In the genomic region with DNA sequence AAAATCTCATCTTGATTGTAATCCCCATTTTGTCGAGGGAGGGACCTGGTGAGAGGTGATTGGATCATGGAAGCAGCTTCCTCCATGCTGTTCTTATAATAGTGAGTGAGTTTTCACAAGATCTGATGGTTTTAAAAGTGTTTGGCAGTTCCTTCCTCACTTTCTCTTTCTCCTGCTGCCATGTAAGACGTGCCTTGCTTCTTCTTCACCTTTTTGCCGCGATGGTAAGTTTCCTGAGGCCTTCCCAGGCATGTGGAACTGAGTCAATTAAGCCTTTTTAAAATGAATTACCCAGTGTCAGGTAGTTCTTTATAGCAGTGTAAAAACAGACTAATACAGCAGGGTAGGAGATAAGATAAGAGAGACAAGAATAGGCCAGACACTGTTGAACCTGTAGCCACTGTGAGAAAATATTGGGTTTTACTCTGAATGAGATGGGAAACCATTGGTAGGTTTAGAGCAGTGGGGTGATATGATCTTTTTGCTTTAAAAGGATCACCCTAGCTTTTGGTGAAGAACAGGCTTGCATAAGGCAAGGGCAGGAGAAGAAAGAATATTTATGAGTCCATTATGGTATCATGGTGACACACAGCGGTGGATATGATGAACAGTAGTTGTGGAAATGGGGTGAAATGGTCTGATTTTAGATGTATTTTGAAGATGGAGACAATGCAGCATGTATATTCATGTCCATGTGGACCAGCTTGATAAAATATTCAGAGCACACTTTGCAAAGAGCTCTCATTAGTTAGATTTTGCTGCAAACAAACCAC, we compare ENCODE assay signal across 1 cellular context.
TF ChIP-seq lines count a peak whose summit lies in the region.

No MANE protein-coding gene starts in this region.

TF ChIP-seq in GM12878, 131 proteins besides CTCF, POLR2A, EP300 and RAD21:
- TF ChIP-seq ASH2L (IDR thresholded peaks at IDR 0.05; ENCODE audit: borderline replicate concordance, low read depth) = no peak
- TF ChIP-seq, protein P1, sequence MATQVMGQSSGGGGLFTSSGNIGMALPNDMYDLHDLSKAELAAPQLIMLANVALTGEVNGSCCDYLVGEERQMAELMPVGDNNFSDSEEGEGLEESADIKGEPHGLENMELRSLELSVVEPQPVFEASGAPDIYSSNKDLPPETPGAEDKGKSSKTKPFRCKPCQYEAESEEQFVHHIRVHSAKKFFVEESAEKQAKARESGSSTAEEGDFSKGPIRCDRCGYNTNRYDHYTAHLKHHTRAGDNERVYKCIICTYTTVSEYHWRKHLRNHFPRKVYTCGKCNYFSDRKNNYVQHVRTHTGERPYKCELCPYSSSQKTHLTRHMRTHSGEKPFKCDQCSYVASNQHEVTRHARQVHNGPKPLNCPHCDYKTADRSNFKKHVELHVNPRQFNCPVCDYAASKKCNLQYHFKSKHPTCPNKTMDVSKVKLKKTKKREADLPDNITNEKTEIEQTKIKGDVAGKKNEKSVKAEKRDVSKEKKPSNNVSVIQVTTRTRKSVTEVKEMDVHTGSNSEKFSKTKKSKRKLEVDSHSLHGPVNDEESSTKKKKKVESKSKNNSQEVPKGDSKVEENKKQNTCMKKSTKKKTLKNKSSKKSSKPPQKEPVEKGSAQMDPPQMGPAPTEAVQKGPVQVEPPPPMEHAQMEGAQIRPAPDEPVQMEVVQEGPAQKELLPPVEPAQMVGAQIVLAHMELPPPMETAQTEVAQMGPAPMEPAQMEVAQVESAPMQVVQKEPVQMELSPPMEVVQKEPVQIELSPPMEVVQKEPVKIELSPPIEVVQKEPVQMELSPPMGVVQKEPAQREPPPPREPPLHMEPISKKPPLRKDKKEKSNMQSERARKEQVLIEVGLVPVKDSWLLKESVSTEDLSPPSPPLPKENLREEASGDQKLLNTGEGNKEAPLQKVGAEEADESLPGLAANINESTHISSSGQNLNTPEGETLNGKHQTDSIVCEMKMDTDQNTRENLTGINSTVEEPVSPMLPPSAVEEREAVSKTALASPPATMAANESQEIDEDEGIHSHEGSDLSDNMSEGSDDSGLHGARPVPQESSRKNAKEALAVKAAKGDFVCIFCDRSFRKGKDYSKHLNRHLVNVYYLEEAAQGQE (IDR thresholded peaks at IDR 0.05; ENCODE audit: low read depth, low read length) = no peak
- TF ChIP-seq NR2C1 (IDR thresholded peaks at IDR 0.05) = no peak
- TF ChIP-seq BCLAF1 (IDR thresholded peaks at IDR 0.05) = no peak
- TF ChIP-seq ZNF274 (IDR thresholded peaks at IDR 0.05; ENCODE audit: insufficient read depth, insufficient read length) = no peak
- TF ChIP-seq RAD51 (IDR thresholded peaks at IDR 0.05) = no peak
- no peak for TF ChIP-seq BRCA1 (IDR thresholded peaks at IDR 0.05; ENCODE audit: low read depth, low read length)
- TF ChIP-seq E4F1 (IDR thresholded peaks at IDR 0.05; ENCODE audit: borderline replicate concordance, partially characterized antibody) = no peak
- no peak for TF ChIP-seq IKZF1 (conservative IDR thresholded peaks at IDR 0.05)
